ENCODE assay signal across 29 cellular contexts in the genomic region with DNA sequence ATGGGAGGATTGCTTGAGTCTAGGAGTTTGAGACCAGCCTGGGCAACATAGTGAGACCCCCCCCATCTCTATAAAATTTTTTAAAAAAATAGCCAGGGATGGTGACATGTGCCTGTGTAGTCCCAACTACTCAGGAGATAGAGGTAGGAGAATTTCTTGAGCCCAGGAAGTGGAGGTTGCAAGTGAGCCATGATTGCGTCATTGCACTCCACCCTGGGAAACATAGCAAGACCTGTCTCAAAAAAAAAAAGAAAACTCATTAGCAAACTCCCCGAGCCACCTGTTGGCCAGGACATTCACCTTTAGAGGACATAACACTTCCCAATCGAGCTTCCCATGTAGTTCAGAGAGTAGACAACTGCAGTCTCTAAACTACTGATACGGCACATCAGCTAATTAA.
"Had no signal": no experiment of that assay in that cellular context is flagged by ENCODE, and none has a peak within 500 bp of the region (broad histone marks: within the 10 kb centered on the region; RNA-seq: fewer than 3 reads in every experiment).

No MANE protein-coding gene starts in this region.

- DNase-seq: activated CD4-positive, alpha-beta memory T cell treated with anti-CD3 and anti-CD28 coated beads, Interleukin-2, amount 10 ng/mL, durations not matched to agents 7 days and 5 days; activated CD4-positive, alpha-beta T cell treated with anti-CD3 and anti-CD28 coated beads for 1 hour; activated CD4-positive, alpha-beta T cell treated with anti-CD3 and anti-CD28 coated beads for 48 hours; activated CD4-positive, CD25-positive, alpha-beta regulatory T cell; activated CD8-positive, alpha-beta memory T cell treated with anti-CD3 and anti-CD28 coated beads for 24 hours; activated CD8-positive, alpha-beta memory T cell treated with anti-CD3 and anti-CD28 coated beads, Interleukin-2, amount 10 ng/mL, durations not matched to agents 7 days and 5 days; activated effector memory CD4-positive, alpha-beta T cell treated with anti-CD3 and anti-CD28 coated beads, Interleukin-2, amount 50 U/mL, for 16 hours; activated naive CD4-positive, alpha-beta T cell; activated naive CD4-positive, alpha-beta T cell treated with anti-CD3 and anti-CD28 coated beads, Interleukin-2, amount 50 U/mL, for 16 hours; activated naive CD8-positive, alpha-beta T cell treated with anti-CD3 and anti-CD28 coated beads for 36 hours; activated T-cell treated with anti-CD3 and anti-CD28 coated beads, Interleukin-2, amount 50 U/mL, for 1 hour; activated T-cell treated with anti-CD3 and anti-CD28 coated beads, Interleukin-2, amount 50 U/mL, for 72 hours; amniotic stem cell; aorta; brain microvascular endothelial cell; NCI-H1105; NCI-H1417 treated with DMSO at 0.1 percent for 48 hours; NCI-H187 treated with DMSO at 0.1 percent for 48 hours; NCI-H2081; NCI-H226; NCI-H446 treated with DMSO at 0.1 percent for 48 hours; NCI-H524 treated with DMSO at 0.1 percent for 48 hours; SHP77; SJCRH30; T1000; WERI-Rb-1 had no signal

- H3K27ac ChIP-seq: brain microvascular endothelial cell, SJCRH30, SK-N-MC, WERI-Rb-1 had no signal

- H3K4me3 ChIP-seq: SJCRH30, SK-N-MC had no signal

- H3K4me1 ChIP-seq: SJCRH30 had no signal

- H3K9me3 ChIP-seq: SJCRH30 had no signal

- H3K27me3 ChIP-seq: brain microvascular endothelial cell, SJCRH30 had no signal

- ATAC-seq: activated CD8-positive, alpha-beta memory T cell treated with anti-CD3 and anti-CD28 coated beads, Interleukin-2, amount 10 ng/mL, durations not matched to agents 7 days and 5 days; activated T-cell treated with anti-CD3 and anti-CD28 coated beads, Interleukin-2, amount 50 U/mL, for 72 hours; activated T-helper 17 cell treated with anti-CD3 and anti-CD28 coated beads, Interleukin-2, amount 50 U/mL, for 72 hours; Panc1 had no signal

- H3K36me3 ChIP-seq: brain microvascular endothelial cell, SJCRH30, WERI-Rb-1 had no signal
